Comparison of ENCODE assay signal across 21 cellular contexts in the genomic region with DNA sequence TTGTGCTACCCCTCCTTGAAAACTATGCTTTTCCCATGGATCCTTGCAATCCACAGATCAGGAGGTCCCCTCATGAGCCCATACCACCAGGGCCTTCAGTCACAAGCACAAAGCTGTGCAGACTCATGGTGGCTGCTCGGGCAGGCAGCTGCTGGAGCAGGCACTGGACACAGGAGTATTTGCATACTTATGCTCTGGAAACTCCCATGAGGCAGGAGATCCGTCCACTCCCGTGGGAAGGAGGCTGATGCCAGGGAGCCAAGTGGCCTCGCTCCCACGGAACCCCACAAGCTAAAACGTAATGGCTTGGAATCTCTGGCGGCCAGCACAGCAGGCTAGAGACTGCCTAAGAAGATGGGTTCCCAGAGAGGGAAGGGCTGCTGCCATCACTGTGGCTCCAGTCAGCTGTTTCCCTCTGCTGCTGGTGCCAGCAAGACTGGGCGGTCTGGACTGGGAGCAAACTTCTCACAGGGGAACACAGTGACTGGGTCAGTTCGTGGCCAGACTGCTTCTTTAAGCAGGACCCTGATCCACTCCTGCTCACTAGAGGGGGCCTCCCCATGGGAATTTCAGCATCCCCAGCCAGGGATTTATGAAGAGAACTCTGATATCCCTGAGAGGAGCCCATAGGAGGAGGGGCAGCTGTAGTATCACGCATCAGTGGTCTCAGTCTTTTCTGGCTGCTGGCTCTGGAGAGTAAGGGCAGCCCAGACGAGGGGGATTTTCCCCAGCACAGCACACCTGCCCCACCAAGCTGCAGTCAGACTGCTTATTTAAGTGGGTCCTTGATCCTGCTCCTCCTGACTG.
"Had no signal": no experiment of that assay in that cellular context is flagged by ENCODE, and none has a peak within 500 bp of the region (broad histone marks: within the 10 kb centered on the region; RNA-seq: fewer than 3 reads in every experiment).

No MANE protein-coding gene starts in this region.

- H3K4me3 ChIP-seq: breast epithelium, coronary artery, esophagus squamous epithelium, gastrocnemius medialis, heart left ventricle, pancreas, psoas muscle, right atrium auricular region, tibial artery had no signal

- H3K9me3 ChIP-seq: breast epithelium, gastrocnemius medialis, heart left ventricle, pancreas, psoas muscle, right atrium auricular region, tibial artery had no signal

- DNase-seq: activated CD4-positive, alpha-beta T cell treated with anti-CD3 and anti-CD28 coated beads for 1 hour; activated CD4-positive, alpha-beta T cell treated with anti-CD3 and anti-CD28 coated beads, Interleukin-2, amount 50 U/mL, for 1 hour; activated CD8-positive, alpha-beta T cell treated with anti-CD3 and anti-CD28 coated beads, Interleukin-2, amount 10 ng/mL, durations not matched to agents 7 days and 5 days; activated gamma-delta T cell treated with Interleukin-2 at 50 U/mL for 16 hours; esophagus squamous epithelium; gastrocnemius medialis; islet precursor cell; left colon; natural killer cell; psoas muscle; stimulated activated CD4-positive, alpha-beta T cell treated with anti-CD3 and anti-CD28 coated beads, Interleukin-12 subunit alpha, Interleukin-12 subunit beta, amount 100 ng/mL, for 4 hours; stimulated activated CD4-positive, alpha-beta T cell treated with anti-CD3 and anti-CD28 coated beads, Interleukin-4, amount 100 ng/mL, for 4 hours; T-cell; tibial artery; WERI-Rb-1 had no signal

- H3K36me3 ChIP-seq: breast epithelium, esophagus squamous epithelium, gastrocnemius medialis, heart left ventricle, pancreas, right atrium auricular region, tibial artery, WERI-Rb-1 had no signal

- ATAC-seq: activated CD8-positive, alpha-beta T cell treated with anti-CD3 and anti-CD28 coated beads, Interleukin-2, amount 10 ng/mL, durations not matched to agents 7 days and 5 days; activated naive CD4-positive, alpha-beta T cell treated with anti-CD3 and anti-CD28 coated beads, Interleukin-2, amount 50 U/mL, for 72 hours; gastrocnemius medialis; heart left ventricle; left colon; natural killer cell; psoas muscle; T-cell had no signal

- H3K27me3 ChIP-seq: breast epithelium, esophagus squamous epithelium, gastrocnemius medialis, heart left ventricle, pancreas, right atrium auricular region, tibial artery had no signal

- H3K4me1 ChIP-seq: breast epithelium, esophagus squamous epithelium, gastrocnemius medialis, heart left ventricle, pancreas, psoas muscle, right atrium auricular region, tibial artery had no signal

- H3K27ac ChIP-seq: breast epithelium, coronary artery, esophagus squamous epithelium, gastrocnemius medialis, heart left ventricle, pancreas, psoas muscle, right atrium auricular region, tibial artery, WERI-Rb-1 had no signal
